ENCODE assay signal across 1 cellular context in the genomic region with DNA sequence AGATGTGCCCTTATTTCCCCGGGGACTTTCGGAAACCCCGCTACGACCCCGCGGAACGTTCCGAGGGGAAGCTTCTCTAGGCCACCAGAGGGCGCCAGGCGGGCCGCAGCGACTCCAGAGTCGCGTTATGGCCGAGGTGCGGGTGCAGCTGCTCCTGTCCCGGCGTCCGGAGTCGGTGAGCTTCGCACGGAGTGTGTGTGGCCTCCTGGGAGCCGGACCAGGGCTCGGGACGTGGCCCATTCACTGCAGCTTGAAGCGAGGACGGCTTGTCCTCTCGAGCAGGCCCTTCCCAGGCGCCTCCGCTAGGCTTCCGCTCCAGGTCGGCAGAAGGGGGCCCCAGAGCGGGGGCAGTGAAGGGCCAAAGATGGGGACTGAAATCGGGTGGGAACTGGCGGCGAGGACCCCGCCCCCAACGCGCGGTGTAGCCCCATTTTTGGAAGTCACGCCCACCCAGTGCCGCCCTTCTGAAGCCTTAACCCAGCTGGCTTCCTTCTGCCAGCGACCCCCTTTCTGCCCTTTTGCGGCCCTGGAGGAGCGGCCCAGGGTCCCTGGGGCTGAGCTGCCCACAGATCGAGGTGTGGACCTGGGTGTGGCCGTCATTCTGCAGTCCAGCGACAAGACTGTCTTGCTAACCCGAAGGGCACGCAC.
TF ChIP-seq lines count a peak whose summit lies in the region.

A gene with protein sequence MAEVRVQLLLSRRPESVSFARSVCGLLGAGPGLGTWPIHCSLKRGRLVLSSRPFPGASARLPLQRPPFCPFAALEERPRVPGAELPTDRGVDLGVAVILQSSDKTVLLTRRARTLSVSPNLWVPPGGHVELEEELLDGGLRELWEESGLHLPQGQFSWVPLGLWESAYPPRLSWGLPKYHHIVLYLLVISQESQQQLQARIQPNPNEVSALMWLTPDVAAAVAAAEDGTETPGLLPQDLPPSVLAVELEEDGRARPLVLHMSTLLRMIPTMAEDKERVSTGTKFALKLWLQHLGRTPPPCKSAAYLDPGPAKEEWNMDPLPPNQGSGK (plus strand): TSS at position 117 of the 648 bp plus-strand sequence. CDS start 11 bp downstream, at position 128.

TF ChIP-seq in HEK293, 187 proteins besides CTCF, POLR2A, EP300 and RAD21 (continued from another document):
- TF ChIP-seq, protein P1, sequence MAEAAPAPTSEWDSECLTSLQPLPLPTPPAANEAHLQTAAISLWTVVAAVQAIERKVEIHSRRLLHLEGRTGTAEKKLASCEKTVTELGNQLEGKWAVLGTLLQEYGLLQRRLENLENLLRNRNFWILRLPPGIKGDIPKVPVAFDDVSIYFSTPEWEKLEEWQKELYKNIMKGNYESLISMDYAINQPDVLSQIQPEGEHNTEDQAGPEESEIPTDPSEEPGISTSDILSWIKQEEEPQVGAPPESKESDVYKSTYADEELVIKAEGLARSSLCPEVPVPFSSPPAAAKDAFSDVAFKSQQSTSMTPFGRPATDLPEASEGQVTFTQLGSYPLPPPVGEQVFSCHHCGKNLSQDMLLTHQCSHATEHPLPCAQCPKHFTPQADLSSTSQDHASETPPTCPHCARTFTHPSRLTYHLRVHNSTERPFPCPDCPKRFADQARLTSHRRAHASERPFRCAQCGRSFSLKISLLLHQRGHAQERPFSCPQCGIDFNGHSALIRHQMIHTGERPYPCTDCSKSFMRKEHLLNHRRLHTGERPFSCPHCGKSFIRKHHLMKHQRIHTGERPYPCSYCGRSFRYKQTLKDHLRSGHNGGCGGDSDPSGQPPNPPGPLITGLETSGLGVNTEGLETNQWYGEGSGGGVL (tag by site-specific recombination; IDR thresholded peaks at IDR 0.05), result peak; percentile 22; the same call in 1 of the 2 replicates
- TF ChIP-seq IKZF3 (tag by site-specific recombination; IDR thresholded peaks at IDR 0.05), result peak; percentile 39; the same call in 1 of the 2 replicates
- TF ChIP-seq ZBTB21 (tag by site-specific recombination; IDR thresholded peaks at IDR 0.05), result no peak; the same call in 1 of the 2 replicates
- no peak for TF ChIP-seq ZNF202 (tag by site-specific recombination; IDR thresholded peaks at IDR 0.05; ENCODE audit: borderline replicate concordance)
- no peak for TF ChIP-seq ZNF701 (tag by site-specific recombination; IDR thresholded peaks at IDR 0.05)
- TF ChIP-seq, protein P2, sequence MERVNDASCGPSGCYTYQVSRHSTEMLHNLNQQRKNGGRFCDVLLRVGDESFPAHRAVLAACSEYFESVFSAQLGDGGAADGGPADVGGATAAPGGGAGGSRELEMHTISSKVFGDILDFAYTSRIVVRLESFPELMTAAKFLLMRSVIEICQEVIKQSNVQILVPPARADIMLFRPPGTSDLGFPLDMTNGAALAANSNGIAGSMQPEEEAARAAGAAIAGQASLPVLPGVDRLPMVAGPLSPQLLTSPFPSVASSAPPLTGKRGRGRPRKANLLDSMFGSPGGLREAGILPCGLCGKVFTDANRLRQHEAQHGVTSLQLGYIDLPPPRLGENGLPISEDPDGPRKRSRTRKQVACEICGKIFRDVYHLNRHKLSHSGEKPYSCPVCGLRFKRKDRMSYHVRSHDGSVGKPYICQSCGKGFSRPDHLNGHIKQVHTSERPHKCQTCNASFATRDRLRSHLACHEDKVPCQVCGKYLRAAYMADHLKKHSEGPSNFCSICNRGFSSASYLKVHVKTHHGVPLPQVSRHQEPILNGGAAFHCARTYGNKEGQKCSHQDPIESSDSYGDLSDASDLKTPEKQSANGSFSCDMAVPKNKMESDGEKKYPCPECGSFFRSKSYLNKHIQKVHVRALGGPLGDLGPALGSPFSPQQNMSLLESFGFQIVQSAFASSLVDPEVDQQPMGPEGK (tag by site-specific recombination; IDR thresholded peaks at IDR 0.05), result peak; percentile 80
- no peak; the same call in 1 of the 2 replicates for TF ChIP-seq ZNF654 (tag by site-specific recombination; IDR thresholded peaks at IDR 0.05; ENCODE audit: low read depth)
- TF ChIP-seq, protein P3, sequence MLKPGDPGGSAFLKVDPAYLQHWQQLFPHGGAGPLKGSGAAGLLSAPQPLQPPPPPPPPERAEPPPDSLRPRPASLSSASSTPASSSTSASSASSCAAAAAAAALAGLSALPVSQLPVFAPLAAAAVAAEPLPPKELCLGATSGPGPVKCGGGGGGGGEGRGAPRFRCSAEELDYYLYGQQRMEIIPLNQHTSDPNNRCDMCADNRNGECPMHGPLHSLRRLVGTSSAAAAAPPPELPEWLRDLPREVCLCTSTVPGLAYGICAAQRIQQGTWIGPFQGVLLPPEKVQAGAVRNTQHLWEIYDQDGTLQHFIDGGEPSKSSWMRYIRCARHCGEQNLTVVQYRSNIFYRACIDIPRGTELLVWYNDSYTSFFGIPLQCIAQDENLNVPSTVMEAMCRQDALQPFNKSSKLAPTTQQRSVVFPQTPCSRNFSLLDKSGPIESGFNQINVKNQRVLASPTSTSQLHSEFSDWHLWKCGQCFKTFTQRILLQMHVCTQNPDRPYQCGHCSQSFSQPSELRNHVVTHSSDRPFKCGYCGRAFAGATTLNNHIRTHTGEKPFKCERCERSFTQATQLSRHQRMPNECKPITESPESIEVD (tag by site-specific recombination; IDR thresholded peaks at IDR 0.05), result no peak
- peak; percentile 88 for TF ChIP-seq YY1 (tag by site-specific recombination; IDR thresholded peaks at IDR 0.05)
- no peak for TF ChIP-seq ZNF423 (tag by site-specific recombination; IDR thresholded peaks at IDR 0.05)
- no peak for TF ChIP-seq ZNF843 (tag by site-specific recombination; IDR thresholded peaks at IDR 0.05)
- peak; percentile 94 for TF ChIP-seq SCRT2 (tag by site-specific recombination; IDR thresholded peaks at IDR 0.05)
- peak; percentile 67; the same call in 1 of the 2 replicates for TF ChIP-seq ZNF324 (tag by site-specific recombination; IDR thresholded peaks at IDR 0.05)
